In genomic region chr16:6377956-6378355, GRCh38 we compare ENCODE assay signal across 19 cellular contexts.
"Had no signal": no experiment of that assay in that cellular context is flagged by ENCODE, and none has a peak within 500 bp of the region (broad histone marks: within the 10 kb centered on the region; RNA-seq: fewer than 3 reads in every experiment).

No MANE protein-coding gene starts in this region.

- H3K36me3 ChIP-seq: colonic mucosa, heart right ventricle, thoracic aorta had no signal

- H3K4me3 ChIP-seq: colonic mucosa, heart right ventricle, thoracic aorta had no signal

- H3K9me3 ChIP-seq: colonic mucosa, thoracic aorta had no signal

- H3K27ac ChIP-seq: colonic mucosa, heart right ventricle, thoracic aorta had no signal

- DNase-seq: activated CD4-positive, alpha-beta memory T cell treated with anti-CD3 and anti-CD28 coated beads, Interleukin-2, amount 10 ng/mL, durations not matched to agents 7 days and 5 days; activated CD4-positive, alpha-beta T cell treated with anti-CD3 and anti-CD28 coated beads for 48 hours; activated CD4-positive, CD25-positive, alpha-beta regulatory T cell; activated effector memory CD4-positive, alpha-beta T cell treated with Interleukin-2 at 50 U/mL for 16 hours; activated naive CD4-positive, alpha-beta T cell treated with anti-CD3 and anti-CD28 coated beads for 36 hours; activated naive CD8-positive, alpha-beta T cell treated with anti-CD3 and anti-CD28 coated beads, Interleukin-2, amount 10 ng/mL, durations not matched to agents 7 days and 5 days; activated T-cell treated with anti-CD3 and anti-CD28 coated beads, Interleukin-2, amount 50 U/mL, for 72 hours; amniotic stem cell; colonic mucosa; heart right ventricle; islet precursor cell; left cardiac atrium; mesenchymal stem cell; nephron progenitor cell; stimulated activated CD4-positive, alpha-beta T cell treated with anti-CD3 and anti-CD28 coated beads, Interleukin-2, amount 100 ng/mL, for 48 hours; stimulated activated CD8-positive, alpha-beta memory T cell treated with anti-CD3 and anti-CD28 coated beads, Interleukin-4, amount 100 ng/mL, for 48 hours; stimulated activated naive B cell treated with anti-CD40 and anti-IgM and Interleukin-4, amounts not matched to agents 10 μg/mL and 1 μg/mL and 100 μg/mL, for 72 hours; T-helper 17 cell had no signal

- H3K4me1 ChIP-seq: colonic mucosa, heart right ventricle had no signal

- H3K27me3 ChIP-seq: colonic mucosa had no signal
